ENCODE assay signal across 1 cellular context in genomic region chr11:62147545-62147944, GRCh38.
TF ChIP-seq lines count a peak whose summit lies in the region.

No MANE protein-coding gene starts in this region.

TF ChIP-seq in WTC11, 78 proteins besides CTCF, POLR2A, EP300 and RAD21 (continued from another document):
- TF ChIP-seq ATF1 (CRISPR knock-in tag; IDR thresholded peaks at IDR 0.05), result no peak
- TF ChIP-seq JAZF1 (CRISPR knock-in tag; IDR thresholded peaks at IDR 0.05), result no peak
- no peak for TF ChIP-seq USF2 (CRISPR knock-in tag; IDR thresholded peaks at IDR 0.05)
- no peak for TF ChIP-seq HMGXB4 (CRISPR knock-in tag; IDR thresholded peaks at IDR 0.05)
- TF ChIP-seq ZNF317 (CRISPR knock-in tag; IDR thresholded peaks at IDR 0.05; ENCODE audit: borderline replicate concordance, low read depth), result no peak
- no peak for TF ChIP-seq SMAD4 (CRISPR knock-in tag; IDR thresholded peaks at IDR 0.05)
- no peak for TF ChIP-seq ZNF281 (CRISPR knock-in tag; IDR thresholded peaks at IDR 0.05)
- no peak for TF ChIP-seq SP1 (CRISPR knock-in tag; conservative IDR thresholded peaks at IDR 0.05)
- no peak for TF ChIP-seq OVOL2 (CRISPR knock-in tag; IDR thresholded peaks at IDR 0.05; ENCODE audit: borderline replicate concordance)
- TF ChIP-seq NFATC4 (CRISPR knock-in tag; IDR thresholded peaks at IDR 0.05), result no peak
